ENCODE assay signal across 13 cellular contexts in the genomic region with DNA sequence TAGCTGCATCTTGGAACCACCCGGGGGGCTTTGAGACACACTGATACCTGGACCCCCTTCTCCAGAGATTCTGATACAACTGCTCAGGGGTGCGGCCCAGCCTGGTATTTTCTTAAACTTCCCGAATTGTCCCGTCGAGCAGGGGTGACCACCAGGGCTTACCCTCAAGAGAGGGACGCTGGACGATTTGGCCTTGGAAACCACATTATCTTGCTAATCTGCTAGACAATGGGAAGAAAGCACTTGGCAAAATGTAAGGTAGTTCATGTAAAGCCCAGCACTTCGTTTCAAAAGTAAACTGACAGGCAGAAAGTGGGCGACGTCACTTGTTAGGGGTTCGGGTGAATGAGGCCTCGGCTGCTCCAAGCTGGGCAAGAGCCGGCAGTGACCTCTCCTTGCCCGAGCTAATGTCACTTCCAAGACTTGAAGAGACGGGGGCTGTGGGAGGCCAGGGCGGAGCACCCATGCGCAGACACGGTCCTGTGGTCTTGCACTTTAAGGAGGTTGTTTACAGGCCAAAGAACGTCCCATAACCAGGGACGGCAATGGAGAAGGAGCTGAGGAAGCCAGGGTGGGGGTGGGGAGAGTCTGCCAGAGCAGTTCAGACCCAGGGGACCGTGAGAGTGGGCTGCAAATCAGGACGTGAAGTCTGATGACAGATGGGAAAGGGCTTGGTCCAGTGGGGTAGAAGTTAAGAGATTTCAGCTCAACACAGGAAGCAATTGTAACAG.
A peak's percentile ranks its signal among the peaks of the same experiment; 100 is the strongest.
DNase-seq lines count a peak whose midpoint lies in the region; ATAC-seq, FAIRE-seq and TF ChIP-seq lines count a peak whose summit lies in the region.
"Had no signal": no experiment of that assay in that cellular context is flagged by ENCODE, and none has a peak within 500 bp of the region (broad histone marks: within the 10 kb centered on the region; RNA-seq: fewer than 3 reads in every experiment).

No MANE protein-coding gene starts in this region.

- H2BK120ac ChIP-seq in H1 (replicated peaks; ENCODE audit: low read depth, low read length) = no peak overlapping the region

- H3K4me1 ChIP-seq in HepG2 (ENCODE audit: insufficient read depth, low read length) = peaks cover 51% of the 10 kb centered on the region
- peaks cover 0 to 10% (median 3%) of the 10 kb centered on the region in 4 donors for H3K4me1 ChIP-seq in right lobe of liver
- H3K4me1 ChIP-seq in H1 (replicated peaks in 1 of 4; ENCODE audit: control insufficient read depth in 3 of 4, insufficient read depth in 4 of 4, low read length in 3 of 4) = peaks cover 7 to 43% (median 28%) of the 10 kb centered on the region in 4 experiments

- in situ Hi-C loops in HepG2 (cut with HindIII; ENCODE audit: extremely low pct_ligation_motif_present, low pct_unique_long_range_greater_than_20kb) = no loop called here

- no peak overlapping the region for H3K23ac ChIP-seq in H1 (ENCODE audit: insufficient read length)

- ATAC-seq in HepG2 = no peak
- ATAC-seq in right lobe of liver = no peak
- no peak for ATAC-seq in GM18519 (IDR thresholded peaks at IDR 0.05; ENCODE audit: low FRiP score, unreplicated experiment)
- ATAC-seq in HG03045 (IDR thresholded peaks at IDR 0.05; ENCODE audit: unreplicated experiment) = no peak

- no peaks in the 10 kb centered on the region for H3K36me3 Mint-ChIP-seq in nephron progenitor cell (ENCODE audit: low read depth)

- TF ChIP-seq CTCF in HepG2 (CRISPR knock-in tag; IDR thresholded peaks at IDR 0.05) (no peak), right lobe of liver (IDR thresholded peaks at IDR 0.05) (no peak), H1 (IDR thresholded peaks at IDR 0.05; ENCODE audit: control extremely low read depth in 1 of 3, insufficient read depth in 1 of 3, low read depth in 1 of 3, low read length in 3 of 3) (no peak), nephron progenitor cell (IDR thresholded peaks at IDR 0.05) (no peak)

- no peak overlapping the region for H4K5ac ChIP-seq in H1 (ENCODE audit: insufficient read length, low read depth, low read length)

- peak overlapping the region; percentile 46; the same call in 1 of the 2 replicates for H2BK5ac ChIP-seq in H1 (ENCODE audit: low read depth, low read length)

- peaks cover 7% of the 10 kb centered on the region for H3K23me2 ChIP-seq in H1 (ENCODE audit: low read depth, low read length)

- H3K14ac ChIP-seq in H1 (ENCODE audit: insufficient read length) = no peak overlapping the region

- H2BK15ac ChIP-seq in H1 (ENCODE audit: low read length) = peak overlapping the region; percentile 89

- no TSS peak for BruUV-seq in HepG2 (replicated peaks; lab: Mats Ljungman, UMichigan)

- 34% methylated on average over 22 of the region's 22 CpGs for WGBS in HepG2 (ENCODE audit: low lambda C conversion rate)
- WGBS in right lobe of liver (ENCODE audit: insufficient coverage, low coverage, low lambda C conversion rate, missing lambda C conversion rate) = 56% methylated on average over 10 of the region's 22 CpGs
- 48% methylated on average over 22 of the region's 22 CpGs; no CpG with 5 or more reads in 1 of the 2 experiments for WGBS in H1 (ENCODE audit: extremely low coverage in 1 of 2, insufficient coverage in 1 of 2, insufficient read length in 1 of 2, insufficient replicate concordance in 2 of 2, low coverage in 1 of 2, low lambda C conversion rate in 2 of 2, missing lambda C conversion rate in 1 of 2), 2 experiments

- H3K9me3 Mint-ChIP-seq in nephron progenitor cell = no peaks in the 10 kb centered on the region
- H3K9me3 Mint-ChIP-seq: T-helper 1 cell treated with Interleukin-12 subunit alpha and Interleukin-12 subunit beta and Interleukin-4 antibody, amounts not matched to agents 30 μg/mL and 1 μg/mL, for 36 hours had no signal

- H3K9ac ChIP-seq in HepG2 (ENCODE audit: insufficient read depth, low read depth, low read length) (no peak overlapping the region), H1 (replicated peaks in 1 of 4; ENCODE audit: extremely low read depth in 1 of 4, low read depth in 3 of 4, low read length in 3 of 4) (no peak overlapping the region)

- H3K36me3 ChIP-seq in HepG2 (replicated peaks in 1 of 2; ENCODE audit: control insufficient read depth in 1 of 2, insufficient read depth in 2 of 2, low read length in 2 of 2) (no peaks in the 10 kb centered on the region), right lobe of liver (no peaks in the 10 kb centered on the region), H1 (ENCODE audit: control insufficient read depth in 2 of 4, insufficient read depth in 4 of 4, low read length in 3 of 4) (no peaks in the 10 kb centered on the region)

- TF ChIP-seq RAD21 in HepG2 (CRISPR knock-in tag; IDR thresholded peaks at IDR 0.05) = no peak
- no peak for TF ChIP-seq RAD21 in H1 (IDR thresholded peaks at IDR 0.05 in 1 of 2, conservative IDR thresholded peaks at IDR 0.05 in 1 of 2; ENCODE audit: low read depth in 2 of 2, low read length in 2 of 2)

- H4K8ac ChIP-seq in H1 (ENCODE audit: extremely low read depth, insufficient read depth, low read length) = no peak overlapping the region; the same call in 1 of the 2 replicates

- DNase-seq in HepG2 (ENCODE audit: low spot score) (no peak), right lobe of liver (no peak), H1 (ENCODE audit: low read depth in 1 of 2, low spot score in 2 of 2) (no peak), nephron progenitor cell (peak; percentile 49), NCI-H226 (no peak), NCI-H1092 (lab: John Stamatoyannopoulos, UW) (no peak)
- DNase-seq: activated T-cell treated with anti-CD3 and anti-CD28 coated beads for 4 hours; cortex of kidney; stimulated activated CD8-positive, alpha-beta memory T cell treated with anti-CD3 and anti-CD28 coated beads, Interleukin-4, amount 100 ng/mL, for 48 hours had no signal

- H2AK5ac ChIP-seq in H1 (ENCODE audit: low read depth, low read length) = peak overlapping the region; percentile 69; the same call in 1 of the 2 replicates

- H3K4me2 ChIP-seq in HepG2 (ENCODE audit: low read depth, low read length) (peak overlapping the region; percentile 36; the same call in 1 of the 2 replicates), H1 (ENCODE audit: insufficient read depth in 1 of 2, low read depth in 2 of 2, low read length in 2 of 2) (peak overlapping the region; percentile 43 to 70)

- CTCF ChIA-PET in HepG2 (lab: Yijun Ruan, JAX; ENCODE audit: low intra/inter-chr PET ratio, low total read pairs) = no interaction called here
- CTCF ChIA-PET in H1 (lab: Charles Lee; ENCODE audit: partially characterized antibody) = interaction anchor here (0.7 to 11.2 kb wide), 24 partner anchors 7 to 155 kb away, joined by 3 to 172 read pairs (median 6); no protein-coding TSS in a partner anchor

- no peak overlapping the region for H3K27ac ChIP-seq in HepG2 (ENCODE audit: extremely low read length, insufficient read depth, low read length)
- H3K27ac ChIP-seq in right lobe of liver = no peak overlapping the region
- H3K27ac ChIP-seq in H1 (ENCODE audit: low read depth, low read length) = no peak overlapping the region

- TF ChIP-seq POLR2A in HepG2 (IDR thresholded peaks at IDR 0.05; ENCODE audit: insufficient read depth in 1 of 2, low read depth in 2 of 2, low read length in 2 of 2) = no peak
- no peak for TF ChIP-seq POLR2A in right lobe of liver (IDR thresholded peaks at IDR 0.05)
- no peak for TF ChIP-seq POLR2A in H1 (IDR thresholded peaks at IDR 0.05; ENCODE audit: control extremely low read depth in 1 of 2, low read depth in 2 of 2, low read length in 2 of 2)

- no peak overlapping the region for H4K91ac ChIP-seq in H1 (replicated peaks; ENCODE audit: insufficient read length, low read length)

- no peak overlapping the region for H3K4me3 ChIP-seq in HepG2 (replicated peaks in 1 of 3; ENCODE audit: insufficient read depth in 1 of 3, low read depth in 2 of 3, low read length in 3 of 3)
- no peak overlapping the region for H3K4me3 ChIP-seq in right lobe of liver
- H3K4me3 ChIP-seq in H1 (ENCODE audit: extremely low read depth in 1 of 4, insufficient read depth in 2 of 4, low read depth in 3 of 4, low read length in 4 of 4) = peak overlapping the region in 2 of 4 experiments; percentile 5 to 10; a peak in 2 of 8 replicates

- H3K4me1 Mint-ChIP-seq in nephron progenitor cell = peaks cover 78% of the 10 kb centered on the region

- H3K9me3 ChIP-seq in HepG2 (ENCODE audit: low read length) (no peaks in the 10 kb centered on the region), right lobe of liver (no peaks in the 10 kb centered on the region), H1 (ENCODE audit: insufficient read depth in 2 of 2, low read depth in 1 of 2, low read length in 1 of 2) (no peaks in the 10 kb centered on the region)

- TF ChIP-seq EP300 in HepG2 (IDR thresholded peaks at IDR 0.05; ENCODE audit: low read depth in 2 of 2, low read length in 2 of 2) = no peak
- no peak for TF ChIP-seq EP300 in HepG2 (CRISPR knock-in tag; IDR thresholded peaks at IDR 0.05; ENCODE audit: borderline replicate concordance)
- no peak for TF ChIP-seq EP300 in H1 (IDR thresholded peaks at IDR 0.05; ENCODE audit: borderline replicate concordance in 1 of 2, low read depth in 2 of 2, low read length in 2 of 2)

- H2BK12ac ChIP-seq in H1 (ENCODE audit: low read depth, low read length) = peak overlapping the region; percentile 88

- no peak overlapping the region for H3K56ac ChIP-seq in H1 (replicated peaks; ENCODE audit: insufficient read length, low read depth, low read length)

- no peak overlapping the region for H2AFZ ChIP-seq in HepG2 (ENCODE audit: low read length)
- no peak overlapping the region for H2AFZ ChIP-seq in H1 (ENCODE audit: low read length)

- H3K4ac ChIP-seq in H1 (replicated peaks; ENCODE audit: insufficient read length, low read depth, low read length) = peak overlapping the region; percentile 50

- H3K4me3 Mint-ChIP-seq in nephron progenitor cell = peak overlapping the region; percentile 65
- H3K4me3 Mint-ChIP-seq: T-helper 1 cell treated with Interleukin-12 subunit alpha and Interleukin-12 subunit beta and Interleukin-4 antibody, amounts not matched to agents 30 μg/mL and 1 μg/mL, for 36 hours had no signal

- H3K27ac Mint-ChIP-seq in nephron progenitor cell = peak overlapping the region; percentile 88
- H3K27ac Mint-ChIP-seq: T-helper 1 cell treated with Interleukin-12 subunit alpha and Interleukin-12 subunit beta and Interleukin-4 antibody, amounts not matched to agents 30 μg/mL and 1 μg/mL, for 36 hours had no signal

- no peak overlapping the region for H2BK20ac ChIP-seq in H1 (ENCODE audit: low read length)

- H3K27me3 Mint-ChIP-seq in nephron progenitor cell (ENCODE audit: low read depth, poor library complexity) = peaks cover 34% of the 10 kb centered on the region

- intact Hi-C loops in HepG2 (cut with micrococcal nuclease; ENCODE audit: unreplicated experiment) (no loop called here), right lobe of liver (cut with DNase I) (no loop called here)

- H3K79me1 ChIP-seq in H1 (ENCODE audit: low read depth, low read length) = no peaks in the 10 kb centered on the region

- H3K18ac ChIP-seq in H1 (ENCODE audit: extremely low read depth, low read length) = peak overlapping the region; percentile 88

- H3K79me2 ChIP-seq in HepG2 (ENCODE audit: insufficient read depth, low read length) (no peaks in the 10 kb centered on the region), H1 (ENCODE audit: control insufficient read depth in 1 of 2, insufficient read depth in 2 of 2, low read length in 2 of 2) (no peaks in the 10 kb centered on the region)

- H4K20me1 ChIP-seq in HepG2 (ENCODE audit: insufficient read depth, low read length) = peaks cover 34% of the 10 kb centered on the region; the same call in 1 of the 2 replicates
- H4K20me1 ChIP-seq in H1 (replicated peaks in 1 of 2; ENCODE audit: control insufficient read depth in 1 of 2, insufficient read depth in 2 of 2, low read length in 2 of 2) = peaks cover 6 to 13% of the 10 kb centered on the region in 2 experiments

- peaks cover 32 to 77% of the 10 kb centered on the region in 2 experiments for H3K27me3 ChIP-seq in HepG2 (ENCODE audit: control insufficient read depth in 1 of 2, insufficient read depth in 2 of 2, low read length in 2 of 2)
- H3K27me3 ChIP-seq in right lobe of liver = no peaks in the 10 kb centered on the region
- H3K27me3 ChIP-seq in H1 (replicated peaks in 1 of 4; ENCODE audit: control insufficient read depth in 3 of 4, extremely low read depth in 1 of 4, insufficient read depth in 3 of 4, low read length in 3 of 4) = peaks cover 5 to 46% (median 37%) of the 10 kb centered on the region in 4 experiments; a peak in 6 of 7 replicates

- POLR2A ChIA-PET in HepG2 (lab: Yijun Ruan, JAX) = interaction anchor here (1.3 to 1.6 kb wide), 2 partner anchors 11 to 75 kb away, joined by 3 to 6 read pairs; no protein-coding TSS in a partner anchor
- POLR2A ChIA-PET in H1 (lab: Charles Lee; ENCODE audit: partially characterized antibody) = interaction anchor here (1.3 to 1.5 kb wide), 3 partner anchors 12 to 155 kb away, joined by 3 read pairs; no protein-coding TSS in a partner anchor

- no peak for FAIRE-seq in HepG2 (lab: Jason Lieb, UNC)
- peak; percentile 75 for FAIRE-seq in H1 (lab: Jason Lieb, UNC)
- FAIRE-seq: islet of Langerhans had no signal
